In genomic region chr19:41861098-41861768, GRCh38 we compare ENCODE assay signal across 8 cellular contexts. TPM values are rescaled to one million over a fixed set of nuclear protein-coding genes. Genes with fewer than 3 reads are reported as not detected.
A peak's percentile ranks its signal among the peaks of the same experiment; 100 is the strongest.
DNase-seq lines count a peak whose midpoint lies in the region; ATAC-seq and TF ChIP-seq lines count a peak whose summit lies in the region.

No MANE protein-coding gene starts in this region.

- CTCF ChIA-PET in activated naive CD4-positive, alpha-beta T cell treated with anti-CD3 and anti-CD28 coated beads for 36 hours (lab: Charles Lee) = interaction anchor here (0.8 to 3.1 kb wide), 6 partner anchors 10 to 98 kb away, joined by 4 to 12 read pairs (median 8); partner anchors contain the start of gene RABAC1

- H3K27me3 Mint-ChIP-seq in activated naive CD4-positive, alpha-beta T cell treated with anti-CD3 and anti-CD28 coated beads for 36 hours (ENCODE audit: low read depth) = no peaks in the 10 kb centered on the region
- no peaks in the 10 kb centered on the region for H3K27me3 Mint-ChIP-seq in activated naive CD8-positive, alpha-beta T cell treated with anti-CD3 and anti-CD28 coated beads, Interleukin-2, amount 50 U/mL, for 24 hours

- H3K9me3 Mint-ChIP-seq in activated naive CD4-positive, alpha-beta T cell treated with anti-CD3 and anti-CD28 coated beads for 36 hours = no peaks in the 10 kb centered on the region
- H3K9me3 Mint-ChIP-seq in activated naive CD8-positive, alpha-beta T cell treated with anti-CD3 and anti-CD28 coated beads, Interleukin-2, amount 50 U/mL, for 24 hours = no peaks in the 10 kb centered on the region

- TF ChIP-seq CTCF in liver (IDR thresholded peaks at IDR 0.05; ENCODE audit: low read depth, low read length, missing input control) (no peak), upper lobe of left lung (IDR thresholded peaks at IDR 0.05) (no peak)

- TF ChIP-seq POLR2A in upper lobe of left lung (IDR thresholded peaks at IDR 0.05) = no peak

- H3K4me3 ChIP-seq in liver (ENCODE audit: low read depth in 1 of 3, low read length in 3 of 3) (peak overlapping the region; percentile 70 to 92 (median 86)), upper lobe of left lung (peak overlapping the region; percentile 77 to 97 (median 81))

- no peak for TF ChIP-seq RAD21 in liver (IDR thresholded peaks at IDR 0.05)

- H3K27me3 ChIP-seq in liver (ENCODE audit: control insufficient read depth in 4 of 4, insufficient read depth in 4 of 4, low read length in 3 of 4) (no peaks in the 10 kb centered on the region), upper lobe of left lung (no peaks in the 10 kb centered on the region)

- no peak for DNase-seq in activated naive CD4-positive, alpha-beta T cell treated with anti-CD3 and anti-CD28 coated beads for 36 hours
- no peak for DNase-seq in activated naive CD4-positive, alpha-beta T cell (lab: John Stamatoyannopoulos, UW)
- DNase-seq in activated naive CD8-positive, alpha-beta T cell treated with anti-CD3 and anti-CD28 coated beads, Interleukin-2, amount 50 U/mL, for 24 hours = no peak
- DNase-seq in upper lobe of left lung = no peak
- DNase-seq in sciatic nerve (ENCODE audit: low spot score) = no peak
- no peak for DNase-seq in SHP77 treated with DMSO at 0.1 percent for 48 hours (lab: John Stamatoyannopoulos, UW)

- TF ChIP-seq EP300 in upper lobe of left lung (IDR thresholded peaks at IDR 0.05) = no peak

- WGBS in liver = 47% methylated on average over 10 of the region's 10 CpGs
- WGBS in upper lobe of left lung, 2 donors = 26 to 36% methylated on average over 10 of the region's 10 CpGs

- H3K4me1 Mint-ChIP-seq in activated naive CD4-positive, alpha-beta T cell treated with anti-CD3 and anti-CD28 coated beads for 36 hours (ENCODE audit: low read depth) = peaks cover 53% of the 10 kb centered on the region
- H3K4me1 Mint-ChIP-seq in activated naive CD8-positive, alpha-beta T cell treated with anti-CD3 and anti-CD28 coated beads, Interleukin-2, amount 50 U/mL, for 24 hours = peaks cover 62% of the 10 kb centered on the region

- no peak for ATAC-seq in activated naive CD8-positive, alpha-beta T cell treated with anti-CD3 and anti-CD28 coated beads, Interleukin-2, amount 50 U/mL, for 24 hours
- no peak for ATAC-seq in upper lobe of left lung (ENCODE audit: low FRiP score in 2 of 2)
- no peak for ATAC-seq in GM21717 (IDR thresholded peaks at IDR 0.05; ENCODE audit: unreplicated experiment)
- no peak for ATAC-seq in sciatic nerve

- H3K27ac ChIP-seq in liver (ENCODE audit: low read depth in 1 of 2, low read length in 2 of 2) = peak overlapping the region in 1 of 2 donors; percentile 99
- H3K27ac ChIP-seq in upper lobe of left lung = peak overlapping the region; percentile 89 to 98 (median 92)

- intact Hi-C loops in activated naive CD4-positive, alpha-beta T cell treated with anti-CD3 and anti-CD28 coated beads for 36 hours (cut with micrococcal nuclease) = no loop called here
- intact Hi-C loops in sciatic nerve (cut with DNase I) = no loop called here

- H3K27ac Mint-ChIP-seq in activated naive CD4-positive, alpha-beta T cell treated with anti-CD3 and anti-CD28 coated beads for 36 hours = peak overlapping the region; percentile 97
- peak overlapping the region; percentile 98 for H3K27ac Mint-ChIP-seq in activated naive CD8-positive, alpha-beta T cell treated with anti-CD3 and anti-CD28 coated beads, Interleukin-2, amount 50 U/mL, for 24 hours

- peaks cover 53% of the 10 kb centered on the region for H3K36me3 Mint-ChIP-seq in activated naive CD4-positive, alpha-beta T cell treated with anti-CD3 and anti-CD28 coated beads for 36 hours (ENCODE audit: low read depth)
- H3K36me3 Mint-ChIP-seq in activated naive CD8-positive, alpha-beta T cell treated with anti-CD3 and anti-CD28 coated beads, Interleukin-2, amount 50 U/mL, for 24 hours (ENCODE audit: low read depth) = peaks cover 56% of the 10 kb centered on the region

- H3K36me3 ChIP-seq in liver (ENCODE audit: control insufficient read depth in 4 of 4, insufficient read depth in 3 of 4, low read depth in 1 of 4, low read length in 3 of 4) = peaks cover 9 to 38% (median 35%) of the 10 kb centered on the region in 4 donors
- peaks cover 13 to 51% (median 38%) of the 10 kb centered on the region in 4 donors for H3K36me3 ChIP-seq in upper lobe of left lung

- H3K9me3 ChIP-seq in liver (ENCODE audit: control insufficient read depth in 4 of 4, low read length in 3 of 4) (no peaks in the 10 kb centered on the region), upper lobe of left lung (no peaks in the 10 kb centered on the region)

- H3K4me3 Mint-ChIP-seq in activated naive CD4-positive, alpha-beta T cell treated with anti-CD3 and anti-CD28 coated beads for 36 hours = peak overlapping the region; percentile 90
- H3K4me3 Mint-ChIP-seq in activated naive CD8-positive, alpha-beta T cell treated with anti-CD3 and anti-CD28 coated beads, Interleukin-2, amount 50 U/mL, for 24 hours = peak overlapping the region; percentile 94

- H3K9ac ChIP-seq in liver (ENCODE audit: low read depth in 1 of 2, low read length in 2 of 2) = peak overlapping the region; percentile 46 to 69

- peaks cover 4 to 30% (median 25%) of the 10 kb centered on the region in 4 donors for H3K4me1 ChIP-seq in liver (ENCODE audit: control insufficient read depth in 4 of 4, insufficient read depth in 4 of 4, low read length in 3 of 4)
- H3K4me1 ChIP-seq in upper lobe of left lung = peaks cover 34 to 45% (median 36%) of the 10 kb centered on the region in 4 donors

TF ChIP-seq in liver, 16 proteins besides CTCF, POLR2A, EP300 and RAD21 (continues in another document):
- TF ChIP-seq, protein P1, sequence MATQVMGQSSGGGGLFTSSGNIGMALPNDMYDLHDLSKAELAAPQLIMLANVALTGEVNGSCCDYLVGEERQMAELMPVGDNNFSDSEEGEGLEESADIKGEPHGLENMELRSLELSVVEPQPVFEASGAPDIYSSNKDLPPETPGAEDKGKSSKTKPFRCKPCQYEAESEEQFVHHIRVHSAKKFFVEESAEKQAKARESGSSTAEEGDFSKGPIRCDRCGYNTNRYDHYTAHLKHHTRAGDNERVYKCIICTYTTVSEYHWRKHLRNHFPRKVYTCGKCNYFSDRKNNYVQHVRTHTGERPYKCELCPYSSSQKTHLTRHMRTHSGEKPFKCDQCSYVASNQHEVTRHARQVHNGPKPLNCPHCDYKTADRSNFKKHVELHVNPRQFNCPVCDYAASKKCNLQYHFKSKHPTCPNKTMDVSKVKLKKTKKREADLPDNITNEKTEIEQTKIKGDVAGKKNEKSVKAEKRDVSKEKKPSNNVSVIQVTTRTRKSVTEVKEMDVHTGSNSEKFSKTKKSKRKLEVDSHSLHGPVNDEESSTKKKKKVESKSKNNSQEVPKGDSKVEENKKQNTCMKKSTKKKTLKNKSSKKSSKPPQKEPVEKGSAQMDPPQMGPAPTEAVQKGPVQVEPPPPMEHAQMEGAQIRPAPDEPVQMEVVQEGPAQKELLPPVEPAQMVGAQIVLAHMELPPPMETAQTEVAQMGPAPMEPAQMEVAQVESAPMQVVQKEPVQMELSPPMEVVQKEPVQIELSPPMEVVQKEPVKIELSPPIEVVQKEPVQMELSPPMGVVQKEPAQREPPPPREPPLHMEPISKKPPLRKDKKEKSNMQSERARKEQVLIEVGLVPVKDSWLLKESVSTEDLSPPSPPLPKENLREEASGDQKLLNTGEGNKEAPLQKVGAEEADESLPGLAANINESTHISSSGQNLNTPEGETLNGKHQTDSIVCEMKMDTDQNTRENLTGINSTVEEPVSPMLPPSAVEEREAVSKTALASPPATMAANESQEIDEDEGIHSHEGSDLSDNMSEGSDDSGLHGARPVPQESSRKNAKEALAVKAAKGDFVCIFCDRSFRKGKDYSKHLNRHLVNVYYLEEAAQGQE (IDR thresholded peaks at IDR 0.05) = no peak
- TF ChIP-seq HNF4G (IDR thresholded peaks at IDR 0.05) (no peak), NR2F2 (IDR thresholded peaks at IDR 0.05) (no peak), YY1 (IDR thresholded peaks at IDR 0.05) (no peak), JUND (IDR thresholded peaks at IDR 0.05) (no peak), HNF4A (conservative IDR thresholded peaks at IDR 0.05) (no peak), TAF1 (conservative IDR thresholded peaks at IDR 0.05) (no peak), SP1 (IDR thresholded peaks at IDR 0.05) (no peak)

RNA-seq across cellular contexts. Expression of gene RPS19, which starts 1.2 kb away (rescaled TPM):
- 1,000 to 10,000 TPM; 4,092 to 4,109 TPM for total RNA-seq in activated naive CD4-positive, alpha-beta T cell treated with anti-CD3 and anti-CD28 coated beads for 36 hours
- total RNA-seq in liver (100 to 1,000 TPM; 275 to 344 TPM), upper lobe of left lung (1,000 to 10,000 TPM in 5 of 6 donors, 100 to 1,000 TPM in 1; 677 to 2,013 (median 1,382) TPM), sciatic nerve (788 TPM)
- 100 to 1,000 TPM; 608 to 655 TPM for polyA plus RNA-seq in liver

RNA-seq across cellular contexts. Expression of gene CD79A, which starts 15.8 kb away (rescaled TPM):
- 1 to 10 TPM; 2.5 to 2.7 TPM for total RNA-seq in activated naive CD4-positive, alpha-beta T cell treated with anti-CD3 and anti-CD28 coated beads for 36 hours
- total RNA-seq in liver = 1 to 10 TPM in 1 of 2 donors, under 1 TPM in 1; 0.59 to 3.4 TPM
- 1 to 10 TPM in 1 of 2 donors, under 1 TPM in 1; 0.43 to 5.0 TPM for polyA plus RNA-seq in liver
- 1 to 10 TPM in 4 of 6 donors, under 1 TPM in 1, not detected in 1; 0.76 to 4.7 (median 4.1) TPM for total RNA-seq in upper lobe of left lung
- 2.1 TPM for total RNA-seq in sciatic nerve

RNA-seq across cellular contexts. Expression of gene DMRTC2, which starts 16.4 kb away (rescaled TPM):
- total RNA-seq in activated naive CD4-positive, alpha-beta T cell treated with anti-CD3 and anti-CD28 coated beads for 36 hours = not detected
- total RNA-seq in liver (not detected), upper lobe of left lung (not detected), sciatic nerve (not detected)
- polyA plus RNA-seq in liver = not detected

RNA-seq across cellular contexts. Expression of gene LYPD4, which starts 16.8 kb away (rescaled TPM):
- total RNA-seq in activated naive CD4-positive, alpha-beta T cell treated with anti-CD3 and anti-CD28 coated beads for 36 hours = not detected
- total RNA-seq in liver (not detected), upper lobe of left lung (not detected), sciatic nerve (not detected)
- polyA plus RNA-seq in liver = not detected

RNA-seq across cellular contexts. Expression of gene ARHGEF1, which starts 21.8 kb away (rescaled TPM):
- total RNA-seq in activated naive CD4-positive, alpha-beta T cell treated with anti-CD3 and anti-CD28 coated beads for 36 hours = 100 to 1,000 TPM; 246 to 260 TPM
- total RNA-seq in liver = 10 to 100 TPM; 13.2 to 30.1 TPM
- 10 to 100 TPM; 15.4 to 21.6 TPM for polyA plus RNA-seq in liver
- 100 to 1,000 TPM; 115 to 731 (median 233) TPM for total RNA-seq in upper lobe of left lung
- 137 TPM for total RNA-seq in sciatic nerve
